Comparison of ENCODE assay signal across 19 cellular contexts in the genomic region with DNA sequence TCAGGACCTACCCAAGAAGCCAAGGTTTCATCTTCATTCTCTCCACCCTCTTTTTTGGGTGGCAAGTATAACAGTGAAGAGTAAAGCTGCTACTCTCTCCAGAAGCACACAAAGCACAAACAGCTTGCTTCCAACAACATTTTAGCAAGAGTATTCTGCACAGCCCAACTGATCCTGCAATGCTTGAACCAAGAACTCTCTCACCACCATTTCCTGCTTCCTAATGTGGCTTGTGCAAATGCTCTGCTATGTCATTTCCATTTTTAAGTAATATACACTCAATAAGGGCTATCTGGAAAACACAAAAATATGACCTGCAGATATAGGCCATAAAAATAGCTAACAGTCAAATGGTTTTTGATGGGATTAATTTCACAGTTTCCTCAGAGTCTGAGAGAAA. TPM values are rescaled to one million over a fixed set of nuclear protein-coding genes. Genes with fewer than 3 reads are reported as not detected.
A peak's percentile ranks its signal among the peaks of the same experiment; 100 is the strongest.
DNase-seq lines count a peak whose midpoint lies in the region; ATAC-seq and TF ChIP-seq lines count a peak whose summit lies in the region.
"Had no signal": no experiment of that assay in that cellular context is flagged by ENCODE, and none has a peak within 500 bp of the region (broad histone marks: within the 10 kb centered on the region; RNA-seq: fewer than 3 reads in every experiment).

No MANE protein-coding gene starts in this region.

- no peaks in the 10 kb centered on the region for H3K9me3 Mint-ChIP-seq in activated CD8-positive, alpha-beta memory T cell treated with anti-CD3 and anti-CD28 coated beads, Interleukin-2, amount 10 ng/mL, durations not matched to agents 7 days and 5 days (ENCODE audit: low read depth)
- H3K9me3 Mint-ChIP-seq: CD4-positive, alpha-beta T cell had no signal

- H3K27ac ChIP-seq in DND-41 (ENCODE audit: low read length) = no peak overlapping the region
- H3K27ac ChIP-seq in neutrophil = peak overlapping the region; percentile 72
- H3K27ac ChIP-seq: GM23248 had no signal

- no peaks in the 10 kb centered on the region for H4K20me1 ChIP-seq in DND-41 (ENCODE audit: insufficient read depth, low read length)

- H3K27ac Mint-ChIP-seq in activated CD8-positive, alpha-beta memory T cell treated with anti-CD3 and anti-CD28 coated beads, Interleukin-2, amount 10 ng/mL, durations not matched to agents 7 days and 5 days = no peak overlapping the region
- H3K27ac Mint-ChIP-seq: CD4-positive, alpha-beta T cell; IgD-negative memory B cell had no signal

- H3K4me3 ChIP-seq in DND-41 (ENCODE audit: low read depth in 1 of 2, low read length in 2 of 2) (no peak overlapping the region), neutrophil (ENCODE audit: low read depth in 1 of 2, low read length in 1 of 2) (no peak overlapping the region)
- H3K4me3 ChIP-seq in Jurkat, Clone E6-1 (ENCODE audit: low read length) = no peak overlapping the region
- H3K4me3 ChIP-seq: GM23248, HAP-1 had no signal

- TF ChIP-seq CTCF in DND-41 (IDR thresholded peaks at IDR 0.05; ENCODE audit: borderline replicate concordance, extremely low read depth, low read length, poor library complexity, severe bottlenecking) = no peak
- TF ChIP-seq CTCF in neutrophil (IDR thresholded peaks at IDR 0.05) = no peak

- H3K79me2 ChIP-seq in DND-41 (ENCODE audit: insufficient read depth, low read length) = no peaks in the 10 kb centered on the region

- no peaks in the 10 kb centered on the region for H3K27me3 Mint-ChIP-seq in activated CD8-positive, alpha-beta memory T cell treated with anti-CD3 and anti-CD28 coated beads, Interleukin-2, amount 10 ng/mL, durations not matched to agents 7 days and 5 days
- H3K27me3 Mint-ChIP-seq: CD4-positive, alpha-beta T cell; IgD-negative memory B cell had no signal

- H3K36me3 Mint-ChIP-seq in activated CD8-positive, alpha-beta memory T cell treated with anti-CD3 and anti-CD28 coated beads, Interleukin-2, amount 10 ng/mL, durations not matched to agents 7 days and 5 days = no peaks in the 10 kb centered on the region

- H3K36me3 ChIP-seq in DND-41 (ENCODE audit: insufficient read depth, low read length) (no peaks in the 10 kb centered on the region), neutrophil (no peaks in the 10 kb centered on the region)
- H3K36me3 ChIP-seq: BE2C, HAP-1 had no signal

- ATAC-seq in activated CD8-positive, alpha-beta memory T cell treated with anti-CD3 and anti-CD28 coated beads, Interleukin-2, amount 10 ng/mL, durations not matched to agents 7 days and 5 days = peak; percentile 49
- ATAC-seq in DND-41 (ENCODE audit: insufficient read depth, low read depth) (peak; percentile 57; the same call in 2 of the 3 replicates), GM18511 (IDR thresholded peaks at IDR 0.05; ENCODE audit: unreplicated experiment) (no peak)
- ATAC-seq: HepG2 had no signal

- DNase-seq in activated CD8-positive, alpha-beta memory T cell treated with anti-CD3 and anti-CD28 coated beads, Interleukin-2, amount 10 ng/mL, durations not matched to agents 7 days and 5 days = no peak
- DNase-seq in activated CD8-positive, alpha-beta memory T cell treated with anti-CD3 and anti-CD28 coated beads, Interleukin-2, amount 50 U/mL, for 48 hours = no peak
- no peak for DNase-seq in DND-41
- peak; percentile 62 for DNase-seq in Jurkat, Clone E6-1 (ENCODE audit: low read depth, low spot score)
- DNase-seq in dedifferentiated amniotic fluid mesenchymal stem cell (ENCODE audit: extremely low spot score) = no peak
- DNase-seq: BE2C; C1 segment of cervical spinal cord; Caco-2; CD4-positive, alpha-beta T cell; GDM1; GM23248; KG1 had no signal

- CTCF ChIA-PET in activated CD8-positive, alpha-beta memory T cell treated with anti-CD3 and anti-CD28 coated beads, Interleukin-2, amount 10 ng/mL, durations not matched to agents 7 days and 5 days (lab: Charles Lee) = interaction anchor here (0.8 to 3.5 kb wide), 5 partner anchors 11 to 36 kb away, joined by 3 to 14 read pairs (median 7); no protein-coding TSS in a partner anchor

- H3K4me2 ChIP-seq in DND-41 (ENCODE audit: insufficient read depth, low read length) = no peak overlapping the region

- no peaks in the 10 kb centered on the region for H3K9me3 ChIP-seq in DND-41 (ENCODE audit: insufficient read depth, low read length, severe bottlenecking)
- no peaks in the 10 kb centered on the region for H3K9me3 ChIP-seq in neutrophil
- H3K9me3 ChIP-seq: BE2C, Caco-2, HAP-1 had no signal

- peaks cover 16% of the 10 kb centered on the region for H3K4me1 Mint-ChIP-seq in activated CD8-positive, alpha-beta memory T cell treated with anti-CD3 and anti-CD28 coated beads, Interleukin-2, amount 10 ng/mL, durations not matched to agents 7 days and 5 days

- H3K27me3 ChIP-seq in DND-41 (ENCODE audit: insufficient read depth, low read length, poor library complexity) (no peaks in the 10 kb centered on the region), neutrophil (no peaks in the 10 kb centered on the region)
- H3K27me3 ChIP-seq: BE2C had no signal

- H3K4me3 Mint-ChIP-seq in activated CD8-positive, alpha-beta memory T cell treated with anti-CD3 and anti-CD28 coated beads, Interleukin-2, amount 10 ng/mL, durations not matched to agents 7 days and 5 days = no peak overlapping the region
- H3K4me3 Mint-ChIP-seq: CD4-positive, alpha-beta T cell; IgD-negative memory B cell had no signal

- H2AFZ ChIP-seq in DND-41 (ENCODE audit: low read depth, low read length) = no peak overlapping the region
- H2AFZ ChIP-seq: GM23248 had no signal

- H3K9ac ChIP-seq in DND-41 (ENCODE audit: low read depth, low read length) = no peak overlapping the region
- H3K9ac ChIP-seq: GM23248 had no signal

- H3K4me1 ChIP-seq in DND-41 (ENCODE audit: insufficient read depth, low read length) (no peaks in the 10 kb centered on the region), neutrophil (ENCODE audit: control insufficient read depth in 1 of 2, insufficient read depth in 1 of 2, low read depth in 1 of 2, low read length in 1 of 2) (peaks cover 63 to 66% of the 10 kb centered on the region in 2 experiments)
- H3K4me1 ChIP-seq: BE2C, HAP-1 had no signal

RNA-seq across cellular contexts. Expression of a gene that starts 24.1 kb away (rescaled TPM):
- total RNA-seq in activated CD8-positive, alpha-beta memory T cell treated with anti-CD3 and anti-CD28 coated beads, Interleukin-2, amount 10 ng/mL, durations not matched to agents 7 days and 5 days = not detected
- polyA plus RNA-seq in Jurkat, Clone E6-1 (2012; ENCODE audit: insufficient read depth, insufficient read length) = not detected
- total RNA-seq: CD4-positive, alpha-beta T cell; Daoy; GM23248; H4 had no signal
- polyA plus RNA-seq: GM23248, HepG2, IgD-negative memory B cell had no signal

RNA-seq across cellular contexts. Expression of a gene that starts 43.5 kb away (rescaled TPM):
- total RNA-seq in activated CD8-positive, alpha-beta memory T cell treated with anti-CD3 and anti-CD28 coated beads, Interleukin-2, amount 10 ng/mL, durations not matched to agents 7 days and 5 days = not detected
- polyA plus RNA-seq in Jurkat, Clone E6-1 (2012; ENCODE audit: insufficient read depth, insufficient read length) = not detected
- total RNA-seq: CD4-positive, alpha-beta T cell; GM23248; HepG2 had no signal
- polyA plus RNA-seq: IgD-negative memory B cell had no signal
